8 cellular contexts compared by ENCODE assay signal in the genomic region with DNA sequence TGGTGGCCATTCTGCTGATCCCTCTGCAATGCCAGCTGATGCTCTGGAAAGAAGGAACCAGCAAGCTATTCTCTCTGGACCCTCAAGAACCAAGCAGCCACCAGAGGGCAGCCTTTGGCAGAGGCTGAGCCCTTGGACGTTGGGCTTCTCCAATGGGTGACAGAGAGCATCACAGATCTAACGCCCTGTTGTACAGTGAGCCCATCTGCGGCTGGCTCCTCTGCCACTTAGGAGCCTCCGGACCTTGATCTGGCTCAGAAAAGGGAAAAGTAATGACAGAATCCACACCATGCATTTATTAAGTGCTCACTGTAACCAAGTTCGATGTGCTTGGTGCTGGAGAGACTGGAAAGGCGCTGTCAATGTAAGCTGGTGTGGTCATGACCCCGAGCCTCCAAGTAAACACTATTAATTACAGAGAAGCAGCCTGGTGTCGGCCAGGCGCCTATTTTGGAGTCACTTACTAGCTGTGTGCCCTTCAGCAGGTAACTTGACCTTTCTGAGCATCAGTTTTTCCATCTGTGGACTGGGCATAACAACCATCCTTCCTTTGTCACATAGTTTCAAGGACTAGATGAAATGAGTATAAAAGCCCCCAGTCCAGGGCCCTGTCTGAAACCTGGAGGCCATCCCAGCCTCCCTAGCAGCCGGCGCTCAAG. TPM values are rescaled to one million over a fixed set of nuclear protein-coding genes. Genes with fewer than 3 reads are reported as not detected.
DNase-seq lines count a peak whose midpoint lies in the region; ATAC-seq and TF ChIP-seq lines count a peak whose summit lies in the region.

No MANE protein-coding gene starts in this region.

- H3K27me3 ChIP-seq in OCI-LY3 (ENCODE audit: low read depth, low read length): no peaks in the 10 kb centered on the region

- H3K4me3 Mint-ChIP-seq in endothelial cell (ENCODE audit: unreplicated experiment): peak overlapping the region; percentile 85

- no peak overlapping the region for H3K4me2 ChIP-seq in OCI-LY3 (ENCODE audit: low read length)

- DNase-seq in Caki2 (ENCODE audit: low read depth) (peak; percentile 75), KBM-7 (peak; percentile 88), endothelial cell (ENCODE audit: low spot score) (peak; percentile 89), middle frontal gyrus (ENCODE audit: extremely low spot score, low spot score) (peak; percentile 93)
- DNase-seq in activated CD8-positive, alpha-beta memory T cell treated with anti-CD3 and anti-CD28 coated beads, Interleukin-2, amount 50 U/mL, for 1 hour (ENCODE audit: extremely low read depth): peak; percentile 72
- DNase-seq in stimulated activated CD8-positive, alpha-beta memory T cell treated with anti-CD3 and anti-CD28 coated beads, Interleukin-4, amount 100 ng/mL, for 48 hours: peak; percentile 92

- no peak overlapping the region for H2AFZ ChIP-seq in OCI-LY3 (ENCODE audit: low read depth, low read length)

- peaks cover 7% of the 10 kb centered on the region for H3K4me1 ChIP-seq in OCI-LY3 (ENCODE audit: low read length)

- peaks cover 6% of the 10 kb centered on the region for H3K27me3 Mint-ChIP-seq in endothelial cell (ENCODE audit: unreplicated experiment)

- peaks cover 3% of the 10 kb centered on the region; the same call in 1 of the 2 replicates for H4K20me1 ChIP-seq in OCI-LY3 (ENCODE audit: insufficient read depth, low read length)

- TF ChIP-seq CTCF in OCI-LY3 (IDR thresholded peaks at IDR 0.05; ENCODE audit: low read depth, low read length): peak; percentile 68
- peak; percentile 69 for TF ChIP-seq CTCF in endothelial cell (IDR thresholded peaks at IDR 0.05; ENCODE audit: unreplicated experiment)

- H3K79me2 ChIP-seq in OCI-LY3 (ENCODE audit: low read length): no peaks in the 10 kb centered on the region

- no peaks in the 10 kb centered on the region for H3K9me3 Mint-ChIP-seq in endothelial cell (ENCODE audit: unreplicated experiment)

- H3K9me3 ChIP-seq in OCI-LY3 (ENCODE audit: insufficient read depth, low read length): no peaks in the 10 kb centered on the region

- no peak overlapping the region for H3K27ac ChIP-seq in OCI-LY3 (ENCODE audit: low read length)

- in situ Hi-C loops in Caki2 (cut with HindIII; ENCODE audit: low pct_unique_long_range_greater_than_20kb, low sequenced_read_pairs) (no loop called here), KBM-7 (cut with MboI; ENCODE audit: low pct_unique_long_range_greater_than_20kb, low sequenced_read_pairs) (no loop called here)

- ATAC-seq in HG03342 (IDR thresholded peaks at IDR 0.05; ENCODE audit: unreplicated experiment): no peak

- peaks cover 28% of the 10 kb centered on the region for H3K36me3 ChIP-seq in OCI-LY3 (replicated peaks; ENCODE audit: low read depth, low read length)

- H3K27ac Mint-ChIP-seq in endothelial cell (ENCODE audit: unreplicated experiment): peak overlapping the region; percentile 53

- H3K36me3 Mint-ChIP-seq in endothelial cell (ENCODE audit: low read depth, unreplicated experiment): peaks cover 52% of the 10 kb centered on the region

- no peak overlapping the region for H3K9ac ChIP-seq in OCI-LY3 (ENCODE audit: low read length)

- no peak overlapping the region for H3K4me3 ChIP-seq in OCI-LY3 (ENCODE audit: low read length)

- H3K4me1 Mint-ChIP-seq in endothelial cell (ENCODE audit: unreplicated experiment): peaks cover 16% of the 10 kb centered on the region

RNA-seq across cellular contexts. Expression of a gene that starts 34.9 kb away (rescaled TPM):
- 79.6 and 82.8 TPM in 2 replicates for total RNA-seq in Caki2 (2014; rRNA removed; shearing (Covaris generic); ENCODE audit: low replicate concordance)
- 328 TPM for total RNA-seq in endothelial cell (ENCODE audit: unreplicated experiment)
